7 cellular contexts compared by ENCODE assay signal in the genomic region with DNA sequence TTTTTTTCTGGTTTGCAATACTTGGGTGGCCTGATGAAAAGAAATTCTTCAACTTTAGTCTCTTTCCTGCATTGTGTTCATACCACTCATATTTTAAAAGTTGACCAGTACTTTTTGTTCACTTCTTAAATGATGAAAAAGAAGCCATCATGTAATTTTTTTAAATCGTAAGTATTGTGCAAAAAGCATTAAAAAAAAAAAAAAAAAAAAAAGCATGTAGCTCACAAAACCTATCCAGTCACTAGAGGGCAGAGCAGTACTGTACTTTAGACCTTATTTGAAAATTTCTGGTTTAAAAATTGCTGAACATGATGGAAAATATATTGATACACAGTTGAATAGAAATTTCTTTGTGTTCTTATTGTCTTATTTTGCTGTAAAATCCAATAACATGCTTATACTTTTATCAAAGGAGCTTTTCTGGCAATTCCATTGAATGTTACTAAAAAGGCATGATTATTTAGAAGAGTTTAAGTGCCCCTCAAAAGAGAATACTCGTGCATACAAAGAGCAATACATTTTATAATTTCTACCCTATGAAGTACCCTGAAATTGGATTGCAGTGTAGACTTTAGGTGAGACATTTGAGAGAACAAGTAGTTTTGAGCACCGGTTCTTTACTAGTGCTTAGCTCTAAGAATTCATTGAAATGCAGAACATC.
DNase-seq lines count a peak whose midpoint lies in the region; ATAC-seq and TF ChIP-seq lines count a peak whose summit lies in the region.

No MANE protein-coding gene starts in this region.

- DNase-seq in GM10266 (ENCODE audit: extremely low spot score): no peak
- peak; percentile 74 for DNase-seq in NCI-H146 (lab: John Stamatoyannopoulos, UW)
- DNase-seq in astrocyte of the hippocampus (ENCODE audit: low read depth, low spot score): peak; percentile 44
- peak; percentile 67 for DNase-seq in medulla oblongata (ENCODE audit: extremely low spot score)
- DNase-seq in SHP77 treated with DMSO at 0.1 percent for 48 hours (lab: John Stamatoyannopoulos, UW): no peak
- no peak for DNase-seq in activated CD4-positive, alpha-beta T cell treated with anti-CD3 and anti-CD28 coated beads, Interleukin-2, amount 50 U/mL, for 1 hour

- TF ChIP-seq CTCF in GM10266 (IDR thresholded peaks at IDR 0.05; ENCODE audit: control insufficient read depth, insufficient read depth, low read depth, missing control alignments): peak; percentile 59

- ATAC-seq in GM19467 (IDR thresholded peaks at IDR 0.05; ENCODE audit: unreplicated experiment): no peak

Comparison
In these comparisons a context has a peak if more than half of its experiments do, and no peak if none do; other contexts are left out.
1. DNase-seq: peak in NCI-H146 (single experiment), astrocyte of the hippocampus (single experiment) and medulla oblongata (single experiment); none in GM10266 (single experiment), SHP77 treated with DMSO at 0.1 percent for 48 hours (single experiment) and activated CD4-positive, alpha-beta T cell treated with anti-CD3 and anti-CD28 coated beads, Interleukin-2, amount 50 U/mL, for 1 hour (single experiment).